8 cellular contexts compared by ENCODE assay signal in the genomic region with DNA sequence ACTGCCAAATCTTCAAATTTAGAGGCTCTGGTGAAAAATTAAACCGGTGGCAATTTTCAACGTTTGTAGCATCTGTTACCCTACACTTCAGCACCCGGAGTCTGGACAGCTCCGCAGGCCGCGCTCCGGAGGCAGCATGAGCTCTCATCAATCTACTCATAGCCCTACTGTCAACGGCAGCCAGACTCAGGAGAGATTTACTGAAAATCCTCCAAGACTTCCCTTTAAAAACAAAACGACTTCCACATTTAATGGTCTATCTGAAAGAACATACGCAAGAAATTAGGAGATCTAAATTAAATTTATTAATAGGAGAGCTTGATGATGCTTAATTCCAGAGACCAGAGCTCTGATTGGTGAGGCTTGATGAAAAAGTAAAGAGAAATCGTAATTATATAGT. TPM values are rescaled to one million over a fixed set of nuclear protein-coding genes. Genes with fewer than 3 reads are reported as not detected.
DNase-seq lines count a peak whose midpoint lies in the region; ATAC-seq, FAIRE-seq and TF ChIP-seq lines count a peak whose summit lies in the region.

No MANE protein-coding gene starts in this region.

- H3K79me1 ChIP-seq in H1 (ENCODE audit: low read depth, low read length) = no peaks in the 10 kb centered on the region

- FAIRE-seq in H1 (lab: Jason Lieb, UNC) = peak; percentile 69
- no peak for FAIRE-seq in pancreas (lab: Jason Lieb, UNC)

- peaks cover 21% of the 10 kb centered on the region; the same call in 1 of the 2 replicates for H3K23me2 ChIP-seq in H1 (ENCODE audit: low read depth, low read length)

- intact Hi-C loops in pancreas (cut with DNase I) = no loop called here

- no peak overlapping the region for H2AFZ ChIP-seq in SK-N-SH (ENCODE audit: low read depth)
- no peak overlapping the region for H2AFZ ChIP-seq in H1 (ENCODE audit: low read length)

- H2BK12ac ChIP-seq in H1 (ENCODE audit: low read depth, low read length) = no peak overlapping the region

- H3K9me2 ChIP-seq in SK-N-SH = no peaks in the 10 kb centered on the region

- no peak overlapping the region for H3K56ac ChIP-seq in H1 (replicated peaks; ENCODE audit: insufficient read length, low read depth, low read length)

- no peak overlapping the region for H2BK15ac ChIP-seq in H1 (ENCODE audit: low read length)

- TF ChIP-seq CTCF in SK-N-SH (IDR thresholded peaks at IDR 0.05) (no peak), H1 (IDR thresholded peaks at IDR 0.05; ENCODE audit: control extremely low read depth in 1 of 3, insufficient read depth in 1 of 3, low read depth in 1 of 3, low read length in 3 of 3) (no peak), pancreas (IDR thresholded peaks at IDR 0.05) (no peak)

- H3K4me1 ChIP-seq in SK-N-SH (ENCODE audit: control insufficient read depth in 1 of 2, insufficient read depth in 2 of 2, low read depth in 1 of 2, low read length in 1 of 2) (no peaks in the 10 kb centered on the region), H1 (replicated peaks in 1 of 4; ENCODE audit: control insufficient read depth in 3 of 4, insufficient read depth in 4 of 4, low read length in 3 of 4) (peaks cover under 1 to 22% (median 11%) of the 10 kb centered on the region in 4 experiments; a peak in 6 of 7 replicates), pancreas (peaks cover 0 to 12% (median 2%) of the 10 kb centered on the region in 3 donors)

- H2BK20ac ChIP-seq in H1 (ENCODE audit: low read length) = no peak overlapping the region

- TF ChIP-seq POLR2A in H1 (IDR thresholded peaks at IDR 0.05; ENCODE audit: control extremely low read depth in 1 of 2, low read depth in 2 of 2, low read length in 2 of 2) = no peak

- H4K20me1 ChIP-seq in SK-N-SH (ENCODE audit: insufficient read depth) (no peaks in the 10 kb centered on the region), H1 (replicated peaks in 1 of 2; ENCODE audit: control insufficient read depth in 1 of 2, insufficient read depth in 2 of 2, low read length in 2 of 2) (peaks cover 4 to 9% of the 10 kb centered on the region in 2 experiments)

- H2AK5ac ChIP-seq in H1 (ENCODE audit: low read depth, low read length) = no peak overlapping the region

- CTCF ChIA-PET in SK-N-SH (lab: Yijun Ruan, JAX) (interaction anchor here (0.8 to 1.4 kb wide), 2 partner anchors 9 to 1389 kb away, joined by 3 read pairs; no protein-coding TSS in a partner anchor), H1 (lab: Charles Lee; ENCODE audit: partially characterized antibody) (interaction anchor here (1.0 to 1.5 kb wide), 4 partner anchors 12 to 157 kb away, joined by 3 to 5 read pairs (median 4); no protein-coding TSS in a partner anchor)

- no peak overlapping the region for H3K23ac ChIP-seq in H1 (ENCODE audit: insufficient read length)

- H3K36me3 ChIP-seq in SK-N-SH (replicated peaks in 1 of 2; ENCODE audit: control insufficient read depth in 1 of 2, insufficient read depth in 2 of 2, low read length in 1 of 2) (no peaks in the 10 kb centered on the region), H1 (ENCODE audit: control insufficient read depth in 2 of 4, insufficient read depth in 4 of 4, low read length in 3 of 4) (peaks cover 0 to 3% (median 0%) of the 10 kb centered on the region in 4 experiments; a peak in 1 of 8 replicates), pancreas (no peaks in the 10 kb centered on the region)

- no peak overlapping the region for H3K4ac ChIP-seq in H1 (replicated peaks; ENCODE audit: insufficient read length, low read depth, low read length)

- peaks cover 69% of the 10 kb centered on the region for H3K27me3 ChIP-seq in SK-N-SH (ENCODE audit: insufficient read depth)
- peaks cover 57 to 79% (median 69%) of the 10 kb centered on the region in 4 experiments for H3K27me3 ChIP-seq in H1 (replicated peaks in 1 of 4; ENCODE audit: control insufficient read depth in 3 of 4, extremely low read depth in 1 of 4, insufficient read depth in 3 of 4, low read length in 3 of 4)
- peaks cover 7 to 57% (median 14%) of the 10 kb centered on the region in 4 donors for H3K27me3 ChIP-seq in pancreas

- WGBS in SK-N-SH (ENCODE audit: low lambda C conversion rate) = 5% methylated on average over 11 of the region's 11 CpGs
- WGBS in H1 (ENCODE audit: extremely low coverage in 1 of 2, insufficient coverage in 1 of 2, insufficient read length in 1 of 2, insufficient replicate concordance in 2 of 2, low coverage in 1 of 2, low lambda C conversion rate in 2 of 2, missing lambda C conversion rate in 1 of 2), 2 experiments = 7% methylated on average over 11 of the region's 11 CpGs; no CpG with 5 or more reads in 1 of the 2 experiments
- 4% methylated on average over 11 of the region's 11 CpGs for WGBS in pancreas, 2 donors

- H3K27ac ChIP-seq in SK-N-SH (ENCODE audit: low read depth in 2 of 2, low read length in 1 of 2) = no peak overlapping the region
- no peak overlapping the region for H3K27ac ChIP-seq in H1 (ENCODE audit: low read depth, low read length)
- H3K27ac ChIP-seq in pancreas = no peak overlapping the region

- H3K4me2 ChIP-seq in SK-N-SH (no peak overlapping the region), H1 (ENCODE audit: insufficient read depth in 1 of 2, low read depth in 2 of 2, low read length in 2 of 2) (peak overlapping the region in 1 of 2 experiments; percentile 93; a peak in 1 of 4 replicates)

- H2BK5ac ChIP-seq in H1 (ENCODE audit: low read depth, low read length) = no peak overlapping the region

- peak; percentile 74 for DNase-seq in activated CD4-positive, alpha-beta T cell treated with anti-CD3 and anti-CD28 coated beads for 48 hours
- no peak for DNase-seq in activated CD4-positive, alpha-beta T cell treated with anti-CD3 and anti-CD28 coated beads for 4 hours
- DNase-seq in SK-N-SH = no peak
- DNase-seq in H1 (ENCODE audit: low read depth in 1 of 2, low spot score in 2 of 2) = peak in 1 of 2 experiments; percentile 88
- peak in 5 of 6 donors; percentile 33 to 82 (median 58) for DNase-seq in pancreas
- DNase-seq in mesenteric fat pad (ENCODE audit: low spot score) = no peak

- POLR2A ChIA-PET in SK-N-SH (lab: Yijun Ruan, JAX) = no interaction called here
- POLR2A ChIA-PET in H1 (lab: Charles Lee; ENCODE audit: partially characterized antibody) = interaction anchor here (0.9 to 1.0 kb wide), 2 partner anchors 189 to 316 kb away, joined by 3 read pairs; no protein-coding TSS in a partner anchor

- no peak overlapping the region for H4K8ac ChIP-seq in H1 (ENCODE audit: extremely low read depth, insufficient read depth, low read length)

- H3K9me3 ChIP-seq in SK-N-SH (no peaks in the 10 kb centered on the region), H1 (ENCODE audit: insufficient read depth in 2 of 2, low read depth in 1 of 2, low read length in 1 of 2) (no peaks in the 10 kb centered on the region), pancreas (no peaks in the 10 kb centered on the region)

- H3K14ac ChIP-seq in H1 (ENCODE audit: insufficient read length) = no peak overlapping the region

- TF ChIP-seq EP300 in SK-N-SH (IDR thresholded peaks at IDR 0.05; ENCODE audit: borderline replicate concordance in 1 of 2, low read depth in 1 of 2, low read length in 1 of 2) (no peak), H1 (IDR thresholded peaks at IDR 0.05; ENCODE audit: borderline replicate concordance in 1 of 2, low read depth in 2 of 2, low read length in 2 of 2) (no peak)

- no peak overlapping the region for H3K4me3 ChIP-seq in SK-N-SH (ENCODE audit: low read depth in 2 of 2, low read length in 1 of 2)
- peak overlapping the region in 1 of 4 experiments; percentile 68; a peak in 1 of 8 replicates for H3K4me3 ChIP-seq in H1 (ENCODE audit: extremely low read depth in 1 of 4, insufficient read depth in 2 of 4, low read depth in 3 of 4, low read length in 4 of 4)
- H3K4me3 ChIP-seq in pancreas = no peak overlapping the region

- no peak overlapping the region for H3K18ac ChIP-seq in H1 (ENCODE audit: extremely low read depth, low read length)

- no peak overlapping the region for H4K5ac ChIP-seq in H1 (ENCODE audit: insufficient read length, low read depth, low read length)

- TF ChIP-seq RAD21 in SK-N-SH (IDR thresholded peaks at IDR 0.05; ENCODE audit: low read length) (no peak), H1 (IDR thresholded peaks at IDR 0.05 in 1 of 2, conservative IDR thresholded peaks at IDR 0.05 in 1 of 2; ENCODE audit: low read depth in 2 of 2, low read length in 2 of 2) (peak in 1 of 2 experiments; percentile 15; a peak in 1 of 4 replicates)

- no peaks in the 10 kb centered on the region for H3F3A ChIP-seq in SK-N-SH (replicated peaks; ENCODE audit: insufficient read depth)

- no peaks in the 10 kb centered on the region for H3K79me2 ChIP-seq in SK-N-SH (ENCODE audit: insufficient read depth)
- H3K79me2 ChIP-seq in H1 (ENCODE audit: control insufficient read depth in 1 of 2, insufficient read depth in 2 of 2, low read length in 2 of 2) = no peaks in the 10 kb centered on the region

- H4K91ac ChIP-seq in H1 (replicated peaks; ENCODE audit: insufficient read length, low read length) = no peak overlapping the region

- ATAC-seq in pancreas (peak in 3 of 4 donors; percentile 33 to 78 (median 51)), HG03460 (IDR thresholded peaks at IDR 0.05; ENCODE audit: unreplicated experiment) (no peak), HG03175 (IDR thresholded peaks at IDR 0.05; ENCODE audit: unreplicated experiment) (no peak)

- no peak overlapping the region for H3K9ac ChIP-seq in SK-N-SH
- no peak overlapping the region for H3K9ac ChIP-seq in H1 (replicated peaks in 1 of 4; ENCODE audit: extremely low read depth in 1 of 4, low read depth in 3 of 4, low read length in 3 of 4)

- no peak overlapping the region for H2BK120ac ChIP-seq in H1 (replicated peaks; ENCODE audit: low read depth, low read length)

TF ChIP-seq in H1, 55 proteins besides CTCF, POLR2A, EP300 and RAD21 (continues in another document):
- peak; percentile 98 to 99 for TF ChIP-seq SIN3A (conservative IDR thresholded peaks at IDR 0.05 in 1 of 2, IDR thresholded peaks at IDR 0.05 in 1 of 2; ENCODE audit: low read depth in 1 of 2, low read length in 2 of 2)
- TF ChIP-seq ZNF274 (IDR thresholded peaks at IDR 0.05; ENCODE audit: borderline replicate concordance, extremely low read depth, low read length) = no peak
- TF ChIP-seq SP2 (IDR thresholded peaks at IDR 0.05; ENCODE audit: low read length) = no peak

RNA-seq across cellular contexts. Expression of a gene that starts 1.0 kb away (rescaled TPM):
- polyA plus RNA-seq in SK-N-SH (2012; rRNA removed) (not detected in 2 replicates), H1 (2011; rRNA removed) (0.02 and 0.14 TPM in 2 replicates), pancreas (10 to 100 TPM in 1 of 2 donors, 1 to 10 TPM in 1; 4.7 to 36.3 TPM)
- not detected in 2 replicates for polyA plus RNA-seq in SK-N-SH (2012; cell fraction: cytosol; rRNA removed)
- polyA plus RNA-seq in SK-N-SH (2012; cell fraction: nucleus; rRNA removed) = not detected in 2 replicates
- not detected in 2 replicates for total RNA-seq in H1 (2021; fragmentation: NEBNext Ultra II Directional; extraction: Animal tissue kit (Norgen Biotek cat#: 25700))
- polyA plus RNA-seq in H1 (2011; cell fraction: cytosol; rRNA removed) = 0.03 TPM
- not detected for polyA plus RNA-seq in H1 (2011; cell fraction: nucleus; rRNA removed)
- polyA plus RNA-seq in H1 (2012, experiment 1 of 2) = not detected in 4 replicates
- polyA plus RNA-seq in H1 (2012, experiment 2 of 2) = not detected
- not detected for polyA plus RNA-seq in H1 (2013, experiment 1 of 2)
- polyA plus RNA-seq in H1 (2013, experiment 2 of 2) = not detected
- polyA minus RNA-seq in H1 (2011; rRNA and poly(A)+ RNA removed) = not detected in 2 replicates
- polyA minus RNA-seq in H1 (2011; cell fraction: cytosol; rRNA and poly(A)+ RNA removed) = not detected
- not detected for polyA minus RNA-seq in H1 (2011; cell fraction: nucleus; rRNA and poly(A)+ RNA removed)
- total RNA-seq in pancreas (1 to 10 TPM in 5 of 6 donors, under 1 TPM in 1; 0.98 to 8.4 (median 2.0) TPM), mesenteric fat pad (0.55 TPM)

Comparison
In these comparisons a context has a peak if more than half of its experiments do, and no peak if none do; other contexts are left out.
1. DNase-seq: peak in activated CD4-positive, alpha-beta T cell treated with anti-CD3 and anti-CD28 coated beads for 48 hours (single experiment) and pancreas (5 of 6); none in activated CD4-positive, alpha-beta T cell treated with anti-CD3 and anti-CD28 coated beads for 4 hours (0 of 2), SK-N-SH (single experiment) and mesenteric fat pad (single experiment).
2. ATAC-seq: peak in pancreas (3 of 4); none in HG03460 (single experiment) and HG03175 (single experiment).